Comparison of ENCODE assay signal across 32 cellular contexts in the genomic region with DNA sequence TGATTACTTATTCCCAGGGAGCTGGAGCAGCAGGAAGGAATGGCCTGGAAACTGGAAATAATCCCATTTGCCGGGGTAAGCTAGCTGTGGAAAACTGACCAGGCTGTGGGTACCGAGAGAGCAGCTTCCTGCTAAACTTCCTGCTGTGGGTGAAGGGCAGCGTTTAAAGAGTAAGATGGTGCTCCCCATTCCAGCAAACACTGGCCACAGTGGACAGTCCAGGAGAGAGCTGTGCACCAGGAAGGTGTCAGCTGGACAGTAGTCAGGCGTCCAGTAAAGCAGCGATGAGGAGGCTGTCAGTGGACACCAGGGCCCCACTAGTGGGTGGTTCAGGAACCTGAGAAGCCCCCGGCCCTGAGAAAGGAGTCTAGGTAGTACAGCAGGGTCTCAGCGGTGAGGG.
"Had no signal": no experiment of that assay in that cellular context is flagged by ENCODE, and none has a peak within 500 bp of the region (broad histone marks: within the 10 kb centered on the region; RNA-seq: fewer than 3 reads in every experiment).

No MANE protein-coding gene starts in this region.

- H3K27me3 Mint-ChIP-seq: activated naive CD8-positive, alpha-beta T cell treated with anti-CD3 and anti-CD28 coated beads for 36 hours; activated T-helper 17 cell treated with anti-CD3 and anti-CD28 coated beads, Interleukin-2, amount 50 U/mL, for 72 hours had no signal

- H3K4me3 ChIP-seq: cardiac muscle cell, SJSA1 had no signal

- DNase-seq: activated CD4-positive, alpha-beta T cell treated with anti-CD3 and anti-CD28 coated beads, Interleukin-2, amount 10 ng/mL, durations not matched to agents 24 days and 14 days; activated CD4-positive, alpha-beta T cell treated with anti-CD3 and anti-CD28 coated beads, Interleukin-2, amount 50 U/mL, for 4 hours; activated CD8-positive, alpha-beta T cell treated with anti-CD3 and anti-CD28 coated beads for 36 hours; activated effector memory CD4-positive, alpha-beta T cell treated with anti-CD3 and anti-CD28 coated beads, Interleukin-2, amount 50 U/mL, for 16 hours; activated naive CD4-positive, alpha-beta T cell; activated naive CD4-positive, alpha-beta T cell treated with anti-CD3 and anti-CD28 coated beads, Interleukin-2, amount 50 U/mL, for 16 hours; activated naive CD8-positive, alpha-beta T cell treated with anti-CD3 and anti-CD28 coated beads for 36 hours; activated T-cell treated with anti-CD3 and anti-CD28 coated beads, Interleukin-2, amount 50 U/mL, for 1 hour; activated T-cell treated with anti-CD3 and anti-CD28 coated beads, Interleukin-2, amount 50 U/mL, for 72 hours; amniotic stem cell; aorta; Karpas-422; KBM-7; NCI-H1105; NCI-H1417 treated with DMSO at 0.1 percent for 48 hours; NCI-H187 treated with DMSO at 0.1 percent for 48 hours; NCI-H2081; NCI-H2171 treated with DMSO at 0.1 percent for 48 hours; NCI-H2227 treated with DMSO at 0.1 percent for 48 hours; NCI-H446; NCI-H510A treated with DMSO at 0.1 percent for 48 hours; NCI-H526 treated with DMSO at 0.1 percent for 48 hours; NCI-H774; RPMI8226; SHP77 treated with DMSO at 0.1 percent for 48 hours; SK-N-SH had no signal

- H3K36me3 Mint-ChIP-seq: activated naive CD8-positive, alpha-beta T cell treated with anti-CD3 and anti-CD28 coated beads for 36 hours had no signal

- H3K27me3 ChIP-seq: cardiac muscle cell, SJSA1 had no signal

- H3K4me1 ChIP-seq: SJSA1 had no signal

- H3K27ac Mint-ChIP-seq: activated CD4-positive, alpha-beta T cell treated with anti-CD3 and anti-CD28 coated beads, Interleukin-2, amount 10 ng/mL, durations not matched to agents 24 days and 14 days; activated CD8-positive, alpha-beta T cell treated with anti-CD3 and anti-CD28 coated beads for 36 hours; activated naive CD8-positive, alpha-beta T cell treated with anti-CD3 and anti-CD28 coated beads for 36 hours; activated T-cell treated with anti-CD3 and anti-CD28 coated beads, Interleukin-2, amount 50 U/mL, for 72 hours; activated T-helper 17 cell treated with anti-CD3 and anti-CD28 coated beads, Interleukin-2, amount 50 U/mL, for 72 hours; T-helper 1 cell treated with Interleukin-12 subunit alpha and Interleukin-12 subunit beta and Interleukin-4 antibody, amounts not matched to agents 30 μg/mL and 1 μg/mL, for 36 hours; T-helper 2 cell treated with Interferon-gamma antibody and Interleukin-4, amounts not matched to agents 5 μg/mL and 100 μg/mL, for 36 hours had no signal

- H3K27ac ChIP-seq: cardiac muscle cell, SJSA1 had no signal

- H3K4me3 Mint-ChIP-seq: activated CD4-positive, alpha-beta T cell treated with anti-CD3 and anti-CD28 coated beads, Interleukin-2, amount 10 ng/mL, durations not matched to agents 24 days and 14 days; activated CD8-positive, alpha-beta T cell treated with anti-CD3 and anti-CD28 coated beads for 36 hours; activated naive CD8-positive, alpha-beta T cell treated with anti-CD3 and anti-CD28 coated beads for 36 hours; activated T-cell treated with anti-CD3 and anti-CD28 coated beads, Interleukin-2, amount 50 U/mL, for 72 hours; activated T-helper 17 cell treated with anti-CD3 and anti-CD28 coated beads, Interleukin-2, amount 50 U/mL, for 72 hours; T-helper 1 cell treated with Interleukin-12 subunit alpha and Interleukin-12 subunit beta and Interleukin-4 antibody, amounts not matched to agents 30 μg/mL and 1 μg/mL, for 36 hours; T-helper 2 cell treated with Interferon-gamma antibody and Interleukin-4, amounts not matched to agents 5 μg/mL and 100 μg/mL, for 36 hours had no signal

- H3K36me3 ChIP-seq: cardiac muscle cell, SJSA1 had no signal

- H3K9me3 Mint-ChIP-seq: activated CD8-positive, alpha-beta T cell treated with anti-CD3 and anti-CD28 coated beads for 36 hours; activated T-cell treated with anti-CD3 and anti-CD28 coated beads, Interleukin-2, amount 50 U/mL, for 72 hours; activated T-helper 17 cell treated with anti-CD3 and anti-CD28 coated beads, Interleukin-2, amount 50 U/mL, for 72 hours; T-helper 1 cell treated with Interleukin-12 subunit alpha and Interleukin-12 subunit beta and Interleukin-4 antibody, amounts not matched to agents 30 μg/mL and 1 μg/mL, for 36 hours; T-helper 2 cell treated with Interferon-gamma antibody and Interleukin-4, amounts not matched to agents 5 μg/mL and 100 μg/mL, for 36 hours had no signal

- H3K9me3 ChIP-seq: SJSA1, SK-N-SH had no signal

- ATAC-seq: activated CD8-positive, alpha-beta T cell treated with anti-CD3 and anti-CD28 coated beads for 36 hours; activated T-cell treated with anti-CD3 and anti-CD28 coated beads, Interleukin-2, amount 50 U/mL, for 72 hours; activated T-helper 17 cell treated with anti-CD3 and anti-CD28 coated beads, Interleukin-2, amount 50 U/mL, for 72 hours; Panc1 had no signal
